1 cellular context compared by ENCODE assay signal in the genomic region with DNA sequence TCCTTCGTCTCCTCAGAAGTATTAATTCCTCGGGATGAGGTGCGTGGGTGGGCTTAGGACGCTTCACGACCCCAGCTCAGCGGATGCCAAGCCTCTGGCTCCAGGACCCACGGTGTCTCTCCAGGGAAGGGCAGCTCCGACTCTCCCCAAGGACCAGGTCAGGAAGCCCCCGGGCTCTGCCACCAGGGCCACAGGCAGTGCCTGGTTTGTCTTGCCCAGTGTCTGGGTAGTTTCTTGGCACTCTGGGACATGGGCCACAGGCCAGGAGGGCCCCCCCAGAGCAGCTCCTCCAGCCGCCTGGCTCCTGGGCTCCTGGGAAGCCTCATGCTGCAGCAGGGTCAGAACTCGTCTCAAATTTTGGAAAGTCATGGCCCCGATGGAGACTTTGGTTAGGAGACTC.
TF ChIP-seq lines count a peak whose summit lies in the region.

No MANE protein-coding gene starts in this region.

TF ChIP-seq in HepG2, 621 proteins besides CTCF, POLR2A, EP300 and RAD21:
- TF ChIP-seq HOXA9 (CRISPR knock-in tag; IDR thresholded peaks at IDR 0.05; ENCODE audit: borderline replicate concordance), result no peak
- TF ChIP-seq ZFP36L1 (CRISPR knock-in tag; IDR thresholded peaks at IDR 0.05), result no peak
- no peak for TF ChIP-seq MYC (CRISPR knock-in tag; IDR thresholded peaks at IDR 0.05; ENCODE audit: borderline replicate concordance)
- no peak for TF ChIP-seq HOXA5 (CRISPR knock-in tag; IDR thresholded peaks at IDR 0.05)
- TF ChIP-seq ZBTB7B (CRISPR knock-in tag; IDR thresholded peaks at IDR 0.05), result no peak
- TF ChIP-seq, protein P1, sequence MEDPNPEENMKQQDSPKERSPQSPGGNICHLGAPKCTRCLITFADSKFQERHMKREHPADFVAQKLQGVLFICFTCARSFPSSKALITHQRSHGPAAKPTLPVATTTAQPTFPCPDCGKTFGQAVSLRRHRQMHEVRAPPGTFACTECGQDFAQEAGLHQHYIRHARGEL (CRISPR knock-in tag; IDR thresholded peaks at IDR 0.05), result no peak
- TF ChIP-seq, protein P2, sequence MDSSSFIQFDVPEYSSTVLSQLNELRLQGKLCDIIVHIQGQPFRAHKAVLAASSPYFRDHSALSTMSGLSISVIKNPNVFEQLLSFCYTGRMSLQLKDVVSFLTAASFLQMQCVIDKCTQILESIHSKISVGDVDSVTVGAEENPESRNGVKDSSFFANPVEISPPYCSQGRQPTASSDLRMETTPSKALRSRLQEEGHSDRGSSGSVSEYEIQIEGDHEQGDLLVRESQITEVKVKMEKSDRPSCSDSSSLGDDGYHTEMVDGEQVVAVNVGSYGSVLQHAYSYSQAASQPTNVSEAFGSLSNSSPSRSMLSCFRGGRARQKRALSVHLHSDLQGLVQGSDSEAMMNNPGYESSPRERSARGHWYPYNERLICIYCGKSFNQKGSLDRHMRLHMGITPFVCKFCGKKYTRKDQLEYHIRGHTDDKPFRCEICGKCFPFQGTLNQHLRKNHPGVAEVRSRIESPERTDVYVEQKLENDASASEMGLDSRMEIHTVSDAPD (CRISPR knock-in tag; IDR thresholded peaks at IDR 0.05), result no peak
- TF ChIP-seq ZNF776 (CRISPR knock-in tag; IDR thresholded peaks at IDR 0.05), result no peak
- no peak for TF ChIP-seq EZH2 (conservative IDR thresholded peaks at IDR 0.05; ENCODE audit: low read depth, low read length)
- TF ChIP-seq ADNP (CRISPR knock-in tag; IDR thresholded peaks at IDR 0.05), result no peak
- no peak for TF ChIP-seq ZNF34 (CRISPR knock-in tag; IDR thresholded peaks at IDR 0.05; ENCODE audit: borderline replicate concordance)
- TF ChIP-seq, protein P3, sequence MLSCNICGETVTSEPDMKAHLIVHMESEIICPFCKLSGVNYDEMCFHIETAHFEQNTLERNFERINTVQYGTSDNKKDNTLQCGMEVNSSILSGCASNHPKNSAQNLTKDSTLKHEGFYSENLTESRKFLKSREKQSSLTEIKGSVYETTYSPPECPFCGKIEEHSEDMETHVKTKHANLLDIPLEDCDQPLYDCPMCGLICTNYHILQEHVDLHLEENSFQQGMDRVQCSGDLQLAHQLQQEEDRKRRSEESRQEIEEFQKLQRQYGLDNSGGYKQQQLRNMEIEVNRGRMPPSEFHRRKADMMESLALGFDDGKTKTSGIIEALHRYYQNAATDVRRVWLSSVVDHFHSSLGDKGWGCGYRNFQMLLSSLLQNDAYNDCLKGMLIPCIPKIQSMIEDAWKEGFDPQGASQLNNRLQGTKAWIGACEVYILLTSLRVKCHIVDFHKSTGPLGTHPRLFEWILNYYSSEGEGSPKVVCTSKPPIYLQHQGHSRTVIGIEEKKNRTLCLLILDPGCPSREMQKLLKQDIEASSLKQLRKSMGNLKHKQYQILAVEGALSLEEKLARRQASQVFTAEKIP (CRISPR knock-in tag; IDR thresholded peaks at IDR 0.05; ENCODE audit: borderline replicate concordance), result no peak
- no peak for TF ChIP-seq ATF6 (CRISPR knock-in tag; conservative IDR thresholded peaks at IDR 0.05)
- no peak for TF ChIP-seq ZFYVE20 (CRISPR knock-in tag; IDR thresholded peaks at IDR 0.05; ENCODE audit: borderline replicate concordance, low read depth)
- no peak for TF ChIP-seq ZNF280B (CRISPR knock-in tag; IDR thresholded peaks at IDR 0.05; ENCODE audit: borderline replicate concordance)
